ENCODE assay signal across 8 cellular contexts in genomic region chr2:74459377-74460118, GRCh38. TPM values are rescaled to one million over a fixed set of nuclear protein-coding genes. Genes with fewer than 3 reads are reported as not detected.
DNase-seq lines count a peak whose midpoint lies in the region; ATAC-seq and TF ChIP-seq lines count a peak whose summit lies in the region.

No MANE protein-coding gene starts in this region.

- TF ChIP-seq EP300 in neural cell (conservative IDR thresholded peaks at IDR 0.05; ENCODE audit: poor library complexity, severe bottlenecking) (no peak), tibial nerve (IDR thresholded peaks at IDR 0.05) (no peak)

- H3K79me2 ChIP-seq in KMS-11 (ENCODE audit: insufficient read depth, low read depth) (peaks cover 28% of the 10 kb centered on the region), neural cell (replicated peaks; ENCODE audit: insufficient read depth, low read length) (peaks cover 17% of the 10 kb centered on the region)

- no peak overlapping the region for H3K4me3 ChIP-seq in CD8-positive, alpha-beta T cell (ENCODE audit: low read depth, low read length)
- no peak overlapping the region for H3K4me3 ChIP-seq in KMS-11 (IDR thresholded peaks at IDR 0.05; ENCODE audit: insufficient read depth, low read depth, low read length)
- peak overlapping the region; percentile 99 for H3K4me3 ChIP-seq in neural cell (ENCODE audit: low read length)
- H3K4me3 ChIP-seq in tibial nerve = no peak overlapping the region

- no peaks in the 10 kb centered on the region for H3K9me3 ChIP-seq in CD8-positive, alpha-beta T cell (ENCODE audit: low read length)
- H3K9me3 ChIP-seq in neural cell (ENCODE audit: low read length) (no peaks in the 10 kb centered on the region), tibial nerve (no peaks in the 10 kb centered on the region)

- intact Hi-C loops in CD8-positive, alpha-beta T cell (cut with DNase I, micrococcal nuclease) = loop anchor here in 1 of 2 experiments (5.0 kb wide), 2 partner anchors 193 to 1227 kb away; partner anchors contain the start of genes CCT7, PRADC1 and SEMA4F
- intact Hi-C loops in Right ventricle myocardium superior (cut with DNase I) = no loop called here

- no peak overlapping the region for H3K27ac ChIP-seq in CD8-positive, alpha-beta T cell (ENCODE audit: low read depth, low read length)
- H3K27ac ChIP-seq in KMS-11 (no peak overlapping the region), neural cell (ENCODE audit: low read length) (no peak overlapping the region), tibial nerve (peak overlapping the region in 1 of 4 donors; percentile 4)

- 67 to 71% methylated on average over 14 of the region's 14 CpGs for WGBS in tibial nerve, 2 donors

- peak overlapping the region; percentile 99 for H3K27ac Mint-ChIP-seq in CD8-positive, alpha-beta T cell
- H3K27ac Mint-ChIP-seq in central memory CD8-positive, alpha-beta T cell (ENCODE audit: low read depth) = peak overlapping the region; percentile 100

- no peak overlapping the region for H2AFZ ChIP-seq in KMS-11 (ENCODE audit: low read depth)
- no peak overlapping the region for H2AFZ ChIP-seq in neural cell (ENCODE audit: low read depth, low read length)

- H3K36me3 ChIP-seq in CD8-positive, alpha-beta T cell (ENCODE audit: insufficient read depth, low read length) = no peaks in the 10 kb centered on the region
- H3K36me3 ChIP-seq in KMS-11 (ENCODE audit: insufficient read depth) (no peaks in the 10 kb centered on the region), neural cell (ENCODE audit: insufficient read depth, low read length) (no peaks in the 10 kb centered on the region), tibial nerve (peaks cover 0 to 33% (median 0%) of the 10 kb centered on the region in 3 donors)

- POLR2A ChIA-PET in CD8-positive, alpha-beta T cell (lab: Charles Lee) = interaction anchor here (0.7 to 8.3 kb wide), 9 partner anchors 9 to 98 kb away, joined by 3 to 110 read pairs (median 14); partner anchors contain the start of genes AUP1, C2orf81, CCDC142 and HTRA2

- no peak for ATAC-seq in CD8-positive, alpha-beta T cell
- ATAC-seq in central memory CD8-positive, alpha-beta T cell (replicated peaks; ENCODE audit: extremely low read depth, poor library complexity, severe bottlenecking) = no peak
- ATAC-seq in Right ventricle myocardium superior (ENCODE audit: poor library complexity) = no peak

- H4K20me1 ChIP-seq in KMS-11 (ENCODE audit: insufficient read depth) (no peaks in the 10 kb centered on the region), neural cell (ENCODE audit: insufficient read depth) (no peaks in the 10 kb centered on the region)

- no peaks in the 10 kb centered on the region for H3K27me3 Mint-ChIP-seq in CD8-positive, alpha-beta T cell (ENCODE audit: low read depth)
- H3K27me3 Mint-ChIP-seq in central memory CD8-positive, alpha-beta T cell = no peaks in the 10 kb centered on the region

- peaks cover 27% of the 10 kb centered on the region for H3K36me3 Mint-ChIP-seq in CD8-positive, alpha-beta T cell
- peaks cover 37% of the 10 kb centered on the region for H3K36me3 Mint-ChIP-seq in central memory CD8-positive, alpha-beta T cell (ENCODE audit: insufficient read depth)

- no peak for TF ChIP-seq POLR2A in tibial nerve (IDR thresholded peaks at IDR 0.05)

- peaks cover 61% of the 10 kb centered on the region for H3K4me1 Mint-ChIP-seq in CD8-positive, alpha-beta T cell (ENCODE audit: low read depth)
- H3K4me1 Mint-ChIP-seq in central memory CD8-positive, alpha-beta T cell = peaks cover 70% of the 10 kb centered on the region

- no peaks in the 10 kb centered on the region for H3K27me3 ChIP-seq in CD8-positive, alpha-beta T cell (ENCODE audit: insufficient read depth, low read length)
- H3K27me3 ChIP-seq in KMS-11 (ENCODE audit: insufficient read depth, low read depth) = no peaks in the 10 kb centered on the region
- no peaks in the 10 kb centered on the region for H3K27me3 ChIP-seq in neural cell (ENCODE audit: insufficient read depth, low read depth, low read length)
- H3K27me3 ChIP-seq in tibial nerve = no peaks in the 10 kb centered on the region

- H3K4me1 ChIP-seq in CD8-positive, alpha-beta T cell (ENCODE audit: insufficient read depth, low read length) = peaks cover 34% of the 10 kb centered on the region
- H3K4me1 ChIP-seq in KMS-11 (ENCODE audit: low read depth, poor library complexity, severe bottlenecking) (peaks cover 26% of the 10 kb centered on the region), tibial nerve (peaks cover 0 to 53% (median 35%) of the 10 kb centered on the region in 4 donors)

- CTCF ChIA-PET in CD8-positive, alpha-beta T cell (lab: Charles Lee) = interaction anchor here (1.1 to 7.2 kb wide), 4 partner anchors 7 to 271 kb away, joined by 3 to 58 read pairs (median 6); partner anchors contain the start of genes CCDC142 and TTC31

- no peaks in the 10 kb centered on the region for H3F3A ChIP-seq in neural cell (ENCODE audit: insufficient read depth, low read length, poor library complexity, severe bottlenecking)

- H3K9ac ChIP-seq in KMS-11 (no peak overlapping the region; the same call in 1 of the 2 replicates), neural cell (ENCODE audit: low read length) (peak overlapping the region; percentile 91)

- H3K4me2 ChIP-seq in KMS-11 (peak overlapping the region; percentile 85; the same call in 1 of the 2 replicates), neural cell (ENCODE audit: low read length) (peak overlapping the region; percentile 21)

- no peak for TF ChIP-seq CTCF in CD8-positive, alpha-beta T cell (IDR thresholded peaks at IDR 0.05)
- TF ChIP-seq CTCF in KMS-11 (conservative IDR thresholded peaks at IDR 0.05; ENCODE audit: low read depth, low read length) (no peak), neural cell (IDR thresholded peaks at IDR 0.05; ENCODE audit: poor library complexity, severe bottlenecking) (no peak), tibial nerve (IDR thresholded peaks at IDR 0.05) (no peak)

- no peaks in the 10 kb centered on the region for H3K9me3 Mint-ChIP-seq in CD8-positive, alpha-beta T cell
- no peaks in the 10 kb centered on the region for H3K9me3 Mint-ChIP-seq in central memory CD8-positive, alpha-beta T cell

- no peaks in the 10 kb centered on the region for H3K9me2 ChIP-seq in neural cell (ENCODE audit: insufficient read depth, low read length)

- no peak for TF ChIP-seq RAD21 in neural cell (conservative IDR thresholded peaks at IDR 0.05)

- peak overlapping the region; percentile 97 for H3K4me3 Mint-ChIP-seq in CD8-positive, alpha-beta T cell
- peak overlapping the region; percentile 97 for H3K4me3 Mint-ChIP-seq in central memory CD8-positive, alpha-beta T cell

- no peak for DNase-seq in CD8-positive, alpha-beta T cell
- DNase-seq in central memory CD8-positive, alpha-beta T cell (ENCODE audit: low spot score in 2 of 2) = no peak
- DNase-seq in SHP77 treated with DMSO at 0.1 percent for 48 hours (lab: John Stamatoyannopoulos, UW) = no peak
- no peak for DNase-seq in Right ventricle myocardium superior
- DNase-seq in activated CD4-positive, CD25-positive, alpha-beta regulatory T cell (lab: John Stamatoyannopoulos, UW) = no peak
- no peak for DNase-seq in tibial nerve (ENCODE audit: low spot score in 2 of 2)

TF ChIP-seq in neural cell, 6 proteins besides CTCF, POLR2A, EP300 and RAD21 (continues in another document):
- TF ChIP-seq EZH2 (IDR thresholded peaks at IDR 0.05; ENCODE audit: borderline replicate concordance, insufficient read depth, low read length, poor library complexity, severe bottlenecking) (no peak), REST (IDR thresholded peaks at IDR 0.05; ENCODE audit: borderline replicate concordance) (no peak), TAF1 (IDR thresholded peaks at IDR 0.05; ENCODE audit: low read depth) (no peak), MXI1 (conservative IDR thresholded peaks at IDR 0.05; ENCODE audit: poor library complexity, severe bottlenecking) (no peak)

RNA-seq across cellular contexts. Expression of gene WBP1, which starts 1.3 kb away (rescaled TPM):
- 10 to 100 TPM; 68.5 to 70.6 TPM for total RNA-seq in CD8-positive, alpha-beta T cell
- polyA plus RNA-seq in neural cell = 220 and 230 TPM in 2 replicates
- 70.5 and 73.5 TPM in 2 replicates for polyA minus RNA-seq in neural cell
- 42.4 TPM for total RNA-seq in Right ventricle myocardium superior
- 10 to 100 TPM; 35.7 to 84.6 (median 69.0) TPM for total RNA-seq in tibial nerve

RNA-seq across cellular contexts. Expression of gene INO80B, which starts 4.7 kb away (rescaled TPM):
- total RNA-seq in CD8-positive, alpha-beta T cell = 10 to 100 TPM; 47.9 to 52.9 TPM
- 35.2 and 53.2 TPM in 2 replicates for polyA plus RNA-seq in neural cell
- 17.5 and 19.0 TPM in 2 replicates for polyA minus RNA-seq in neural cell
- total RNA-seq in Right ventricle myocardium superior = 19.6 TPM
- total RNA-seq in tibial nerve = 10 to 100 TPM; 15.1 to 40.6 (median 27.5) TPM

RNA-seq across cellular contexts. Expression of gene MOGS, which starts 5.6 kb away (rescaled TPM):
- 10 to 100 TPM; 43.7 to 46.7 TPM for total RNA-seq in CD8-positive, alpha-beta T cell
- polyA plus RNA-seq in neural cell = 39.6 and 51.2 TPM in 2 replicates
- 32.9 TPM in 2 replicates for polyA minus RNA-seq in neural cell
- total RNA-seq in Right ventricle myocardium superior (19.2 TPM), tibial nerve (10 to 100 TPM; 30.2 to 52.5 (median 39.7) TPM)

RNA-seq across cellular contexts. Expression of gene MRPL53, which starts 12.9 kb away (rescaled TPM):
- total RNA-seq in CD8-positive, alpha-beta T cell = 10 to 100 TPM; 48.6 to 59.0 TPM
- polyA plus RNA-seq in neural cell = 28.0 and 28.6 TPM in 2 replicates
- polyA minus RNA-seq in neural cell = 12.2 and 12.7 TPM in 2 replicates
- 159 TPM for total RNA-seq in Right ventricle myocardium superior
- total RNA-seq in tibial nerve = 10 to 100 TPM; 15.9 to 86.1 (median 34.4) TPM

RNA-seq across cellular contexts. Expression of gene RTKN, which starts 17.8 kb away (rescaled TPM):
- total RNA-seq in CD8-positive, alpha-beta T cell = under 1 TPM; 0.42 to 0.54 TPM
- 4.9 and 6.1 TPM in 2 replicates for polyA plus RNA-seq in neural cell
- 3.0 and 3.4 TPM in 2 replicates for polyA minus RNA-seq in neural cell
- total RNA-seq in Right ventricle myocardium superior (17.8 TPM), tibial nerve (10 to 100 TPM; 83.4 to 93.1 (median 87.1) TPM)
